1 cellular context compared by ENCODE assay signal in the genomic region with DNA sequence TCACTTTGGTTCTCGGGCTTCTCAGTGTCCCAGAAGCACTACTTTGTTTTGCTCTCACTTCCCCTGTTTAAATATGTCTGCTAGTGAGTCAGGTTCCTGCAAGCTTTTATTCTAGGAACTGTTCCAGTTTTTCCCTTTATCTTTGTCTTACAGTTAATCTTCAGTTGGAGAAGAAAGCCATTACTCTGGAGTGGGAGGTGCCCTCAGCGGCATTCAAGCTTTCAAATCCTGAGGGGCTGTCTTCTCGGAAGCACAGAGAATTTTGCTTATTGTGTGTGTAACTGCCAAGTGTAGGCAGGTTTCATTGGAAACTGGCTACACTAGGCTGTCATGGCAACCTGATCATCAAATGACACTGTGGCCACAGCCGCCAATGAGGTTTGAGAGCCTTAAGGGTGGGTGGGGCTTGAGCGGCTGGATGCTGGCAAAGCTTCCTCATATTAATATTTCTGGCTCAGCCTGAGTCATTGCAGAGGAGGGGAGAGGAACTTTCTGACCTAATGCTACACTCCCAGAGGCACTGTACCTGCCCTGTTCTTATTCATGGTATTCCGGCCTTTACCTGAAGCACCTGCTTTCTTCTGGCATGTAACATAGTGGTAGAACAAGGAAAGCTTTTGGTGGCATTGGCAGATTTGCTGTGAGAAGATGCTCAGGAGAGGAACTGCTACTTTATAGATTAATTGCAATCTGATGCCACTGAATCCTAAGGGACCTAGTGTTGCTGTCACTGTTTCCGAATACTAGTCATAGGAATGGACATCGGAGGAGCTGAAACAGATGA.
TF ChIP-seq lines count a peak whose summit lies in the region.

No MANE protein-coding gene starts in this region.

TF ChIP-seq in K562, 482 proteins besides CTCF, POLR2A, EP300 and RAD21 (continues in another document):
- TF ChIP-seq SRSF3 (IDR thresholded peaks at IDR 0.05; ENCODE audit: insufficient read depth, low read length) (no peak), HDAC2 (IDR thresholded peaks at IDR 0.05) (peak; percentile 87), SOX6 (IDR thresholded peaks at IDR 0.05) (peak; percentile 84), HDAC8 (tag; IDR thresholded peaks at IDR 0.05) (no peak), RHOXF2B (CRISPR knock-in tag; conservative IDR thresholded peaks at IDR 0.05) (0 out of 2 replicates have a peak, but pooled peaks have one; percentile 24), ZNF431 (CRISPR knock-in tag; IDR thresholded peaks at IDR 0.05) (no peak), MAFG (tag; conservative IDR thresholded peaks at IDR 0.05) (peak; percentile 45; the same call in 1 of the 2 replicates), KLF10 (CRISPR knock-in tag; IDR thresholded peaks at IDR 0.05) (no peak), TAF1 (IDR thresholded peaks at IDR 0.05; ENCODE audit: control insufficient read depth, extremely low read depth, insufficient read depth, low read length, severe bottlenecking) (peak; percentile 54), EWSR1 (IDR thresholded peaks at IDR 0.05; ENCODE audit: borderline replicate concordance, low read depth, partially characterized antibody) (no peak), RBBP5 (IDR thresholded peaks at IDR 0.05; ENCODE audit: borderline replicate concordance, insufficient read depth, low read length, poor library complexity, severe bottlenecking) (peak; percentile 31), MYBL2 (IDR thresholded peaks at IDR 0.05; ENCODE audit: low read depth) (peak; percentile 86), MYBL2 (CRISPR knock-in tag; IDR thresholded peaks at IDR 0.05; ENCODE audit: borderline replicate concordance) (no peak), TRIM24 (IDR thresholded peaks at IDR 0.05) (0 out of 4 replicates have a peak, but pooled peaks of 1 of the 2 experiments have one; percentile 10), SMAD4 (CRISPR knock-in tag; conservative IDR thresholded peaks at IDR 0.05) (peak; percentile 49), NFIC (IDR thresholded peaks at IDR 0.05) (peak; percentile 85), TARDBP (IDR thresholded peaks at IDR 0.05) (no peak), NBN (IDR thresholded peaks at IDR 0.05; ENCODE audit: low read depth) (peak; percentile 62; the same call in 1 of the 2 replicates)
- TF ChIP-seq, protein P1, sequence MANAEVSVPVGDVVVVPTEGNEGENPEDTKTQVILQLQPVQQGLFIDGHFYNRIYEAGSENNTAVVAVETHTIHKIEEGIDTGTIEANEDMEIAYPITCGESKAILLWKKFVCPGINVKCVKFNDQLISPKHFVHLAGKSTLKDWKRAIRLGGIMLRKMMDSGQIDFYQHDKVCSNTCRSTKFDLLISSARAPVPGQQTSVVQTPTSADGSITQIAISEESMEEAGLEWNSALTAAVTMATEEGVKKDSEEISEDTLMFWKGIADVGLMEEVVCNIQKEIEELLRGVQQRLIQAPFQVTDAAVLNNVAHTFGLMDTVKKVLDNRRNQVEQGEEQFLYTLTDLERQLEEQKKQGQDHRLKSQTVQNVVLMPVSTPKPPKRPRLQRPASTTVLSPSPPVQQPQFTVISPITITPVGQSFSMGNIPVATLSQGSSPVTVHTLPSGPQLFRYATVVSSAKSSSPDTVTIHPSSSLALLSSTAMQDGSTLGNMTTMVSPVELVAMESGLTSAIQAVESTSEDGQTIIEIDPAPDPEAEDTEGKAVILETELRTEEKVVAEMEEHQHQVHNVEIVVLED (CRISPR knock-in tag; IDR thresholded peaks at IDR 0.05), result no peak
- TF ChIP-seq, protein P2, sequence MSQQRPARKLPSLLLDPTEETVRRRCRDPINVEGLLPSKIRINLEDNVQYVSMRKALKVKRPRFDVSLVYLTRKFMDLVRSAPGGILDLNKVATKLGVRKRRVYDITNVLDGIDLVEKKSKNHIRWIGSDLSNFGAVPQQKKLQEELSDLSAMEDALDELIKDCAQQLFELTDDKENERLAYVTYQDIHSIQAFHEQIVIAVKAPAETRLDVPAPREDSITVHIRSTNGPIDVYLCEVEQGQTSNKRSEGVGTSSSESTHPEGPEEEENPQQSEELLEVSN (IDR thresholded peaks at IDR 0.05; ENCODE audit: borderline replicate concordance in 1 of 2, extremely low read depth in 1 of 2, insufficient read depth in 1 of 2, insufficient read length in 1 of 2, low read depth in 1 of 2, low read length in 1 of 2, poor library complexity in 1 of 2, severe bottlenecking in 1 of 2), result no peak
- TF ChIP-seq, protein P3, sequence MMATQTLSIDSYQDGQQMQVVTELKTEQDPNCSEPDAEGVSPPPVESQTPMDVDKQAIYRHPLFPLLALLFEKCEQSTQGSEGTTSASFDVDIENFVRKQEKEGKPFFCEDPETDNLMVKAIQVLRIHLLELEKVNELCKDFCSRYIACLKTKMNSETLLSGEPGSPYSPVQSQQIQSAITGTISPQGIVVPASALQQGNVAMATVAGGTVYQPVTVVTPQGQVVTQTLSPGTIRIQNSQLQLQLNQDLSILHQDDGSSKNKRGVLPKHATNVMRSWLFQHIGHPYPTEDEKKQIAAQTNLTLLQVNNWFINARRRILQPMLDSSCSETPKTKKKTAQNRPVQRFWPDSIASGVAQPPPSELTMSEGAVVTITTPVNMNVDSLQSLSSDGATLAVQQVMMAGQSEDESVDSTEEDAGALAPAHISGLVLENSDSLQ (IDR thresholded peaks at IDR 0.05), result peak; percentile 88
- TF ChIP-seq, protein P4, sequence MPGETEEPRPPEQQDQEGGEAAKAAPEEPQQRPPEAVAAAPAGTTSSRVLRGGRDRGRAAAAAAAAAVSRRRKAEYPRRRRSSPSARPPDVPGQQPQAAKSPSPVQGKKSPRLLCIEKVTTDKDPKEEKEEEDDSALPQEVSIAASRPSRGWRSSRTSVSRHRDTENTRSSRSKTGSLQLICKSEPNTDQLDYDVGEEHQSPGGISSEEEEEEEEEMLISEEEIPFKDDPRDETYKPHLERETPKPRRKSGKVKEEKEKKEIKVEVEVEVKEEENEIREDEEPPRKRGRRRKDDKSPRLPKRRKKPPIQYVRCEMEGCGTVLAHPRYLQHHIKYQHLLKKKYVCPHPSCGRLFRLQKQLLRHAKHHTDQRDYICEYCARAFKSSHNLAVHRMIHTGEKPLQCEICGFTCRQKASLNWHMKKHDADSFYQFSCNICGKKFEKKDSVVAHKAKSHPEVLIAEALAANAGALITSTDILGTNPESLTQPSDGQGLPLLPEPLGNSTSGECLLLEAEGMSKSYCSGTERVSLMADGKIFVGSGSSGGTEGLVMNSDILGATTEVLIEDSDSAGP (CRISPR knock-in tag; IDR thresholded peaks at IDR 0.05), result no peak; the same call in 1 of the 2 replicates
- TF ChIP-seq, protein P5, sequence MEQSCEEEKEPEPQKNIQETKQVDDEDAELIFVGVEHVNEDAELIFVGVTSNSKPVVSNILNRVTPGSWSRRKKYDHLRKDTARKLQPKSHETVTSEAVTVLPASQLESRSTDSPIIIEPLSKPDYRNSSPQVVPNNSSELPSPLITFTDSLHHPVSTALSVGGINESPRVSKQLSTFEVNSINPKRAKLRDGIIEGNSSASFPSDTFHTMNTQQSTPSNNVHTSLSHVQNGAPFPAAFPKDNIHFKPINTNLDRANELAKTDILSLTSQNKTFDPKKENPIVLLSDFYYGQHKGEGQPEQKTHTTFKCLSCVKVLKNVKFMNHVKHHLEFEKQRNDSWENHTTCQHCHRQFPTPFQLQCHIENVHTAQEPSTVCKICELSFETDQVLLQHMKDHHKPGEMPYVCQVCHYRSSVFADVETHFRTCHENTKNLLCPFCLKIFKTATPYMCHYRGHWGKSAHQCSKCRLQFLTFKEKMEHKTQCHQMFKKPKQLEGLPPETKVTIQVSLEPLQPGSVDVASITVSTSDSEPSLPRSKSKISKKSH (CRISPR knock-in tag; IDR thresholded peaks at IDR 0.05), result no peak
- TF ChIP-seq, protein P6, sequence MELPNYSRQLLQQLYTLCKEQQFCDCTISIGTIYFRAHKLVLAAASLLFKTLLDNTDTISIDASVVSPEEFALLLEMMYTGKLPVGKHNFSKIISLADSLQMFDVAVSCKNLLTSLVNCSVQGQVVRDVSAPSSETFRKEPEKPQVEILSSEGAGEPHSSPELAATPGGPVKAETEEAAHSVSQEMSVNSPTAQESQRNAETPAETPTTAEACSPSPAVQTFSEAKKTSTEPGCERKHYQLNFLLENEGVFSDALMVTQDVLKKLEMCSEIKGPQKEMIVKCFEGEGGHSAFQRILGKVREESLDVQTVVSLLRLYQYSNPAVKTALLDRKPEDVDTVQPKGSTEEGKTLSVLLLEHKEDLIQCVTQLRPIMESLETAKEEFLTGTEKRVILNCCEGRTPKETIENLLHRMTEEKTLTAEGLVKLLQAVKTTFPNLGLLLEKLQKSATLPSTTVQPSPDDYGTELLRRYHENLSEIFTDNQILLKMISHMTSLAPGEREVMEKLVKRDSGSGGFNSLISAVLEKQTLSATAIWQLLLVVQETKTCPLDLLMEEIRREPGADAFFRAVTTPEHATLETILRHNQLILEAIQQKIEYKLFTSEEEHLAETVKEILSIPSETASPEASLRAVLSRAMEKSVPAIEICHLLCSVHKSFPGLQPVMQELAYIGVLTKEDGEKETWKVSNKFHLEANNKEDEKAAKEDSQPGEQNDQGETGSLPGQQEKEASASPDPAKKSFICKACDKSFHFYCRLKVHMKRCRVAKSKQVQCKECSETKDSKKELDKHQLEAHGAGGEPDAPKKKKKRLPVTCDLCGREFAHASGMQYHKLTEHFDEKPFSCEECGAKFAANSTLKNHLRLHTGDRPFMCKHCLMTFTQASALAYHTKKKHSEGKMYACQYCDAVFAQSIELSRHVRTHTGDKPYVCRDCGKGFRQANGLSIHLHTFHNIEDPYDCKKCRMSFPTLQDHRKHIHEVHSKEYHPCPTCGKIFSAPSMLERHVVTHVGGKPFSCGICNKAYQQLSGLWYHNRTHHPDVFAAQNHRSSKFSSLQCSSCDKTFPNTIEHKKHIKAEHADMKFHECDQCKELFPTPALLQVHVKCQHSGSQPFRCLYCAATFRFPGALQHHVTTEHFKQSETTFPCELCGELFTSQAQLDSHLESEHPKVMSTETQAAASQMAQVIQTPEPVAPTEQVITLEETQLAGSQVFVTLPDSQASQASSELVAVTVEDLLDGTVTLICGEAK (IDR thresholded peaks at IDR 0.05), result no peak
- TF ChIP-seq, protein P6 (CRISPR knock-in tag; IDR thresholded peaks at IDR 0.05), result no peak
- TF ChIP-seq, protein P7, sequence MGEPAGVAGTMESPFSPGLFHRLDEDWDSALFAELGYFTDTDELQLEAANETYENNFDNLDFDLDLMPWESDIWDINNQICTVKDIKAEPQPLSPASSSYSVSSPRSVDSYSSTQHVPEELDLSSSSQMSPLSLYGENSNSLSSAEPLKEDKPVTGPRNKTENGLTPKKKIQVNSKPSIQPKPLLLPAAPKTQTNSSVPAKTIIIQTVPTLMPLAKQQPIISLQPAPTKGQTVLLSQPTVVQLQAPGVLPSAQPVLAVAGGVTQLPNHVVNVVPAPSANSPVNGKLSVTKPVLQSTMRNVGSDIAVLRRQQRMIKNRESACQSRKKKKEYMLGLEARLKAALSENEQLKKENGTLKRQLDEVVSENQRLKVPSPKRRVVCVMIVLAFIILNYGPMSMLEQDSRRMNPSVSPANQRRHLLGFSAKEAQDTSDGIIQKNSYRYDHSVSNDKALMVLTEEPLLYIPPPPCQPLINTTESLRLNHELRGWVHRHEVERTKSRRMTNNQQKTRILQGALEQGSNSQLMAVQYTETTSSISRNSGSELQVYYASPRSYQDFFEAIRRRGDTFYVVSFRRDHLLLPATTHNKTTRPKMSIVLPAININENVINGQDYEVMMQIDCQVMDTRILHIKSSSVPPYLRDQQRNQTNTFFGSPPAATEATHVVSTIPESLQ (CRISPR knock-in tag; IDR thresholded peaks at IDR 0.05), result 0 out of 2 replicates have a peak, but pooled peaks have one; percentile 53
